ENCODE assay signal across 2 cellular contexts in the genomic region with DNA sequence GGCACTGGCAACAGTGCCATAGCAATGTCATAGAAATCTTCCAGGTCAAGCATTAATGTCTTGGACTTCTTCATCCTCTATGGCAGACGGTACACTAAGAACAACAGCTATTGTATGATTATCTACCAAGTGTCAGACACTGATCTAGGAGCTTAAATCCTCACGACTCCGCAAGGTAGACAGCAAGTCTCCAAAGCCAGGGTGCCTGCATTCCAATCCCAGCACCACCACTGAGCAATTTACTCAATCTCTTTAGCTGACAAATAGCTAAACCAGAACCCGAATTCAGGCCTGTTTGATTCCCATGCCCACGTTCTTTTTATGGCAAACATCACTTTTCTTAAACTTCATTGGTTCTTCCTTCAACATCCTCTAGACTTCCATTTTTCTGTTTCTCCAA.
TF ChIP-seq lines count a peak whose summit lies in the region.

No MANE protein-coding gene starts in this region.

TF ChIP-seq in HCT116, 20 proteins besides CTCF, POLR2A, EP300 and RAD21 (continued from another document):
- no peak for TF ChIP-seq ZBTB33 (IDR thresholded peaks at IDR 0.05; ENCODE audit: extremely low read depth, insufficient replicate concordance, low read length)
- no peak for TF ChIP-seq REST (IDR thresholded peaks at IDR 0.05; ENCODE audit: low read depth)
- TF ChIP-seq YY1 (IDR thresholded peaks at IDR 0.05; ENCODE audit: extremely low read depth, insufficient replicate concordance, low read depth, low read length), result no peak
- no peak for TF ChIP-seq CBX3 (IDR thresholded peaks at IDR 0.05; ENCODE audit: low read depth)
- TF ChIP-seq ATF3 (IDR thresholded peaks at IDR 0.05), result no peak
- TF ChIP-seq, protein P1, sequence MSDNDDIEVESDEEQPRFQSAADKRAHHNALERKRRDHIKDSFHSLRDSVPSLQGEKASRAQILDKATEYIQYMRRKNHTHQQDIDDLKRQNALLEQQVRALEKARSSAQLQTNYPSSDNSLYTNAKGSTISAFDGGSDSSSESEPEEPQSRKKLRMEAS (IDR thresholded peaks at IDR 0.05), result no peak
- TF ChIP-seq ELF1 (IDR thresholded peaks at IDR 0.05; ENCODE audit: borderline replicate concordance, low read depth), result no peak
- no peak for TF ChIP-seq ZNF274 (IDR thresholded peaks at IDR 0.05; ENCODE audit: low read depth, low read length)
- TF ChIP-seq EGR1 (IDR thresholded peaks at IDR 0.05; ENCODE audit: low read depth), result no peak
- no peak for TF ChIP-seq POLR2AphosphoS5 (IDR thresholded peaks at IDR 0.05; ENCODE audit: low read depth, low read length)
- TF ChIP-seq EZH2 (IDR thresholded peaks at IDR 0.05), result no peak
- no peak for TF ChIP-seq SRF (IDR thresholded peaks at IDR 0.05; ENCODE audit: low read depth)
- no peak for TF ChIP-seq FOSL1 (IDR thresholded peaks at IDR 0.05; ENCODE audit: low read depth)
TF ChIP-seq in HCT116: peak in this region for 0.

TF ChIP-seq in SK-N-SH treated with all-trans-retinoic acid at 6 μM for 48 hours, 23 proteins besides CTCF, POLR2A, EP300 and RAD21 (continued from another document):
- TF ChIP-seq ESRRG (CRISPR knock-in tag; IDR thresholded peaks at IDR 0.05) (no peak), ZNF8 (CRISPR knock-in tag; IDR thresholded peaks at IDR 0.05) (no peak), ZFP3 (CRISPR knock-in tag; IDR thresholded peaks at IDR 0.05) (no peak), POU6F1 (CRISPR knock-in tag; IDR thresholded peaks at IDR 0.05; ENCODE audit: borderline replicate concordance, low read depth) (no peak), ARNTL (CRISPR knock-in tag; IDR thresholded peaks at IDR 0.05; ENCODE audit: borderline replicate concordance, low read depth) (no peak), ISL1 (CRISPR knock-in tag; IDR thresholded peaks at IDR 0.05) (no peak), TCF4 (CRISPR knock-in tag; IDR thresholded peaks at IDR 0.05; ENCODE audit: borderline replicate concordance) (no peak), OSR1 (CRISPR knock-in tag; IDR thresholded peaks at IDR 0.05) (no peak), PPARA (CRISPR knock-in tag; IDR thresholded peaks at IDR 0.05; ENCODE audit: borderline replicate concordance) (no peak)
- TF ChIP-seq, protein P2, sequence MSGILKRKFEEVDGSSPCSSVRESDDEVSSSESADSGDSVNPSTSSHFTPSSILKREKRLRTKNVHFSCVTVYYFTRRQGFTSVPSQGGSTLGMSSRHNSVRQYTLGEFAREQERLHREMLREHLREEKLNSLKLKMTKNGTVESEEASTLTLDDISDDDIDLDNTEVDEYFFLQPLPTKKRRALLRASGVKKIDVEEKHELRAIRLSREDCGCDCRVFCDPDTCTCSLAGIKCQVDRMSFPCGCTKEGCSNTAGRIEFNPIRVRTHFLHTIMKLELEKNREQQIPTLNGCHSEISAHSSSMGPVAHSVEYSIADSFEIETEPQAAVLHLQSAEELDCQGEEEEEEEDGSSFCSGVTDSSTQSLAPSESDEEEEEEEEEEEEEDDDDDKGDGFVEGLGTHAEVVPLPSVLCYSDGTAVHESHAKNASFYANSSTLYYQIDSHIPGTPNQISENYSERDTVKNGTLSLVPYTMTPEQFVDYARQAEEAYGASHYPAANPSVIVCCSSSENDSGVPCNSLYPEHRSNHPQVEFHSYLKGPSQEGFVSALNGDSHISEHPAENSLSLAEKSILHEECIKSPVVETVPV (CRISPR knock-in tag; IDR thresholded peaks at IDR 0.05), result no peak
- TF ChIP-seq, protein P3, sequence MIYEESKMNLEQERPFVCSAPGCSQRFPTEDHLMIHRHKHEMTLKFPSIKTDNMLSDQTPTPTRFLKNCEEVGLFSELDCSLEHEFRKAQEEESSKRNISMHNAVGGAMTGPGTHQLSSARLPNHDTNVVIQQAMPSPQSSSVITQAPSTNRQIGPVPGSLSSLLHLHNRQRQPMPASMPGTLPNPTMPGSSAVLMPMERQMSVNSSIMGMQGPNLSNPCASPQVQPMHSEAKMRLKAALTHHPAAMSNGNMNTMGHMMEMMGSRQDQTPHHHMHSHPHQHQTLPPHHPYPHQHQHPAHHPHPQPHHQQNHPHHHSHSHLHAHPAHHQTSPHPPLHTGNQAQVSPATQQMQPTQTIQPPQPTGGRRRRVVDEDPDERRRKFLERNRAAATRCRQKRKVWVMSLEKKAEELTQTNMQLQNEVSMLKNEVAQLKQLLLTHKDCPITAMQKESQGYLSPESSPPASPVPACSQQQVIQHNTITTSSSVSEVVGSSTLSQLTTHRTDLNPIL (CRISPR knock-in tag; IDR thresholded peaks at IDR 0.05; ENCODE audit: low read depth), result no peak
